Comparison of ENCODE assay signal across 8 cellular contexts in genomic region chr3:48301020-48301813, GRCh38. TPM values are rescaled to one million over a fixed set of nuclear protein-coding genes. Genes with fewer than 3 reads are reported as not detected.
DNase-seq lines count a peak whose midpoint lies in the region; ATAC-seq and TF ChIP-seq lines count a peak whose summit lies in the region.

Gene NME6 (minus strand): TSS chr3:48301367.

- TF ChIP-seq CTCF in GM12864 (IDR thresholded peaks at IDR 0.05; ENCODE audit: low read depth, low read length, missing control alignments) (no peak), heart right ventricle (IDR thresholded peaks at IDR 0.05) (peak in 1 of 9 donors; percentile 5), upper lobe of left lung (IDR thresholded peaks at IDR 0.05) (peak in 3 of 6 experiments; percentile 21 to 49 (median 38))

- DNase-seq in GM12864 (ENCODE audit: low read depth) (peak; percentile 80), NCI-H1694 (lab: John Stamatoyannopoulos, UW) (peak; percentile 14), amniotic epithelial cell (ENCODE audit: low read depth) (peak; percentile 91), heart right ventricle (peak; percentile 91 to 93), posterior vena cava (ENCODE audit: low spot score) (peak; percentile 97), upper lobe of left lung (peak; percentile 95 to 97)

- H3K4me1 ChIP-seq in heart right ventricle: peaks cover 9 to 26% (median 18%) of the 10 kb centered on the region in 9 donors
- peaks cover 16 to 35% (median 25%) of the 10 kb centered on the region in 4 donors for H3K4me1 ChIP-seq in upper lobe of left lung

- peak within 1 kb of the TSS; percentile 81 for H3K4me3 ChIP-seq in GM12864 (ENCODE audit: low read depth, low read length)
- H3K4me3 ChIP-seq in heart right ventricle: peak within 1 kb of the TSS; percentile 73 to 91 (median 86)
- peak within 1 kb of the TSS; percentile 45 to 92 (median 84) for H3K4me3 ChIP-seq in upper lobe of left lung

- H3K9me3 ChIP-seq in heart right ventricle (no peaks in the 10 kb centered on the region), upper lobe of left lung (no peaks in the 10 kb centered on the region)

- peak; percentile 69 for ATAC-seq in HG02852 (IDR thresholded peaks at IDR 0.05; ENCODE audit: unreplicated experiment)
- ATAC-seq in heart right ventricle: peak; percentile 97 to 99 (median 98)
- peak; percentile 98 to 100 for ATAC-seq in upper lobe of left lung (ENCODE audit: low FRiP score in 2 of 2)

- 0 to 1% methylated on average over 70 of the region's 70 CpGs for WGBS in heart right ventricle, 2 donors
- 0 to 1% methylated on average over 2 to 31 of the region's 70 CpGs for WGBS in upper lobe of left lung, 2 donors

- H3K27me3 ChIP-seq in heart right ventricle: no peaks in the 10 kb centered on the region
- no peaks in the 10 kb centered on the region for H3K27me3 ChIP-seq in upper lobe of left lung

- TF ChIP-seq EP300 in upper lobe of left lung (IDR thresholded peaks at IDR 0.05): no peak

- intact Hi-C loops in T-helper 1 cell treated with Interleukin-12 subunit alpha and Interleukin-12 subunit beta and Interleukin-4 antibody, amounts not matched to agents 30 ng/mL and 1 ng/mL, for 36 hours (cut with micrococcal nuclease): loop anchor here (1.0 to 10.0 kb wide), 11 partner anchors 28 to 919 kb away; partner anchors contain the start of genes ATRIP, CDC25A, NCKIPSD and PTPN23
- intact Hi-C loops in heart right ventricle (cut with DNase I) (no loop called here), posterior vena cava (cut with DNase I) (no loop called here)

- peak in 3 of 4 donors; percentile 65 to 89 (median 78) for TF ChIP-seq POLR2A in upper lobe of left lung (IDR thresholded peaks at IDR 0.05)

- H3K27ac ChIP-seq in heart right ventricle: peak within 1 kb of the TSS; percentile 93 to 98 (median 98)
- H3K27ac ChIP-seq in upper lobe of left lung: peak within 1 kb of the TSS; percentile 94 to 98 (median 94)

- H3K36me3 ChIP-seq in heart right ventricle (peaks cover 0 to 24% (median 17%) of the 10 kb centered on the region in 9 donors), upper lobe of left lung (peaks cover 0 to 20% (median 11%) of the 10 kb centered on the region in 4 donors)

RNA-seq across cellular contexts. Expression of gene NME6, which starts in this region (rescaled TPM):
- total RNA-seq in T-helper 1 cell treated with Interleukin-12 subunit alpha and Interleukin-12 subunit beta and Interleukin-4 antibody, amounts not matched to agents 30 ng/mL and 1 ng/mL, for 36 hours: 35.0 and 37.8 TPM in 2 replicates
- total RNA-seq in heart right ventricle: 10 to 100 TPM; 15.9 to 25.7 (median 20.4) TPM
- 10 to 100 TPM in 1 of 2 donors, 1 to 10 TPM in 1; 9.1 to 15.5 TPM for polyA plus RNA-seq in heart right ventricle
- total RNA-seq in posterior vena cava: 10 to 100 TPM; 16.9 to 17.5 TPM
- total RNA-seq in upper lobe of left lung: 10 to 100 TPM; 26.5 to 37.7 (median 31.4) TPM

Comparison
In these comparisons a context has a peak if more than half of its experiments do, and no peak if none do; other contexts are left out.
1. Peak in every context shown above with its lines: DNase-seq, ATAC-seq, H3K4me3 ChIP-seq and H3K27ac ChIP-seq.
2. DNase-seq: peak in every context shown above with its lines; median percentile 97 in posterior vena cava; 96 in upper lobe of left lung; 92 in heart right ventricle; 91 in amniotic epithelial cell; 80 in GM12864; 14 in NCI-H1694.